In genomic region chr11:69437001-69437875, GRCh38 we compare ENCODE assay signal across 1 cellular context.
TF ChIP-seq lines count a peak whose summit lies in the region.

No MANE protein-coding gene starts in this region.

TF ChIP-seq in HepG2, 621 proteins besides CTCF, POLR2A, EP300 and RAD21 (continued from another document and continues in another):
- TF ChIP-seq, protein P1, sequence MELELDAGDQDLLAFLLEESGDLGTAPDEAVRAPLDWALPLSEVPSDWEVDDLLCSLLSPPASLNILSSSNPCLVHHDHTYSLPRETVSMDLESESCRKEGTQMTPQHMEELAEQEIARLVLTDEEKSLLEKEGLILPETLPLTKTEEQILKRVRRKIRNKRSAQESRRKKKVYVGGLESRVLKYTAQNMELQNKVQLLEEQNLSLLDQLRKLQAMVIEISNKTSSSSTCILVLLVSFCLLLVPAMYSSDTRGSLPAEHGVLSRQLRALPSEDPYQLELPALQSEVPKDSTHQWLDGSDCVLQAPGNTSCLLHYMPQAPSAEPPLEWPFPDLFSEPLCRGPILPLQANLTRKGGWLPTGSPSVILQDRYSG (CRISPR knock-in tag; IDR thresholded peaks at IDR 0.05): no peak
- TF ChIP-seq ZNF784 (CRISPR knock-in tag; IDR thresholded peaks at IDR 0.05; ENCODE audit: borderline replicate concordance): no peak
- TF ChIP-seq ZNF331 (CRISPR knock-in tag; IDR thresholded peaks at IDR 0.05): no peak
- TF ChIP-seq, protein P2, sequence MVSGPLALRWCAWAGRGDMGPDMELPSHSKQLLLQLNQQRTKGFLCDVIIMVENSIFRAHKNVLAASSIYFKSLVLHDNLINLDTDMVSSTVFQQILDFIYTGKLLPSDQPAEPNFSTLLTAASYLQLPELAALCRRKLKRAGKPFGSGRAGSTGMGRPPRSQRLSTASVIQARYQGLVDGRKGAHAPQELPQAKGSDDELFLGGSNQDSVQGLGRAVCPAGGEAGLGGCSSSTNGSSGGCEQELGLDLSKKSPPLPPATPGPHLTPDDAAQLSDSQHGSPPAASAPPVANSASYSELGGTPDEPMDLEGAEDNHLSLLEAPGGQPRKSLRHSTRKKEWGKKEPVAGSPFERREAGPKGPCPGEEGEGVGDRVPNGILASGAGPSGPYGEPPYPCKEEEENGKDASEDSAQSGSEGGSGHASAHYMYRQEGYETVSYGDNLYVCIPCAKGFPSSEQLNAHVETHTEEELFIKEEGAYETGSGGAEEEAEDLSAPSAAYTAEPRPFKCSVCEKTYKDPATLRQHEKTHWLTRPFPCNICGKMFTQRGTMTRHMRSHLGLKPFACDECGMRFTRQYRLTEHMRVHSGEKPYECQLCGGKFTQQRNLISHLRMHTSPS (CRISPR knock-in tag; IDR thresholded peaks at IDR 0.05; ENCODE audit: low read depth): peak; percentile 91
- TF ChIP-seq ZFP62 (CRISPR knock-in tag; IDR thresholded peaks at IDR 0.05): no peak
- no peak for TF ChIP-seq YEATS2 (CRISPR knock-in tag; IDR thresholded peaks at IDR 0.05; ENCODE audit: borderline replicate concordance)
- no peak for TF ChIP-seq ZNF253 (CRISPR knock-in tag; IDR thresholded peaks at IDR 0.05; ENCODE audit: borderline replicate concordance)
- no peak for TF ChIP-seq EZH2 (conservative IDR thresholded peaks at IDR 0.05; ENCODE audit: low read depth, low read length)
- 0 out of 2 replicates have a peak, but pooled peaks have one; percentile 17 for TF ChIP-seq ZMYM2 (CRISPR knock-in tag; IDR thresholded peaks at IDR 0.05)
- TF ChIP-seq FOXO1 (CRISPR knock-in tag; IDR thresholded peaks at IDR 0.05): no peak; the same call in 1 of the 2 replicates
- peak; percentile 66; the same call in 1 of the 2 replicates for TF ChIP-seq ZBTB38 (CRISPR knock-in tag; IDR thresholded peaks at IDR 0.05)
- TF ChIP-seq EEA1 (CRISPR knock-in tag; IDR thresholded peaks at IDR 0.05; ENCODE audit: borderline replicate concordance): no peak
- TF ChIP-seq ZNF496 (CRISPR knock-in tag; IDR thresholded peaks at IDR 0.05; ENCODE audit: insufficient replicate concordance): no peak
- TF ChIP-seq, protein P3, sequence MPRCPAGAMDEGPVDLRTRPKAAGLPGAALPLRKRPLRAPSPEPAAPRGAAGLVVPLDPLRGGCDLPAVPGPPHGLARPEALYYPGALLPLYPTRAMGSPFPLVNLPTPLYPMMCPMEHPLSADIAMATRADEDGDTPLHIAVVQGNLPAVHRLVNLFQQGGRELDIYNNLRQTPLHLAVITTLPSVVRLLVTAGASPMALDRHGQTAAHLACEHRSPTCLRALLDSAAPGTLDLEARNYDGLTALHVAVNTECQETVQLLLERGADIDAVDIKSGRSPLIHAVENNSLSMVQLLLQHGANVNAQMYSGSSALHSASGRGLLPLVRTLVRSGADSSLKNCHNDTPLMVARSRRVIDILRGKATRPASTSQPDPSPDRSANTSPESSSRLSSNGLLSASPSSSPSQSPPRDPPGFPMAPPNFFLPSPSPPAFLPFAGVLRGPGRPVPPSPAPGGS (CRISPR knock-in tag; IDR thresholded peaks at IDR 0.05): 0 out of 2 replicates have a peak, but pooled peaks have one; percentile 27
- no peak for TF ChIP-seq XBP1 (CRISPR knock-in tag; IDR thresholded peaks at IDR 0.05)
- TF ChIP-seq DNMT1 (CRISPR knock-in tag; IDR thresholded peaks at IDR 0.05): no peak
- no peak for TF ChIP-seq ERF (CRISPR knock-in tag; IDR thresholded peaks at IDR 0.05)
- TF ChIP-seq ZNF30 (CRISPR knock-in tag; IDR thresholded peaks at IDR 0.05): no peak
- 0 out of 2 replicates have a peak, but pooled peaks have one; percentile 42 for TF ChIP-seq DR1 (CRISPR knock-in tag; IDR thresholded peaks at IDR 0.05)
- peak; percentile 89; the same call in 1 of the 2 replicates for TF ChIP-seq ZNF788 (CRISPR knock-in tag; IDR thresholded peaks at IDR 0.05; ENCODE audit: borderline replicate concordance)
- TF ChIP-seq NCOA5 (CRISPR knock-in tag; IDR thresholded peaks at IDR 0.05): no peak
- peak; percentile 45; the same call in 1 of the 2 replicates for TF ChIP-seq ZBTB7B (CRISPR knock-in tag; IDR thresholded peaks at IDR 0.05)
- no peak for TF ChIP-seq ZNF512 (CRISPR knock-in tag; IDR thresholded peaks at IDR 0.05)
- no peak for TF ChIP-seq GPN1 (CRISPR knock-in tag; IDR thresholded peaks at IDR 0.05; ENCODE audit: borderline replicate concordance)
- TF ChIP-seq ZNF12 (CRISPR knock-in tag; IDR thresholded peaks at IDR 0.05): peak; percentile 59
- no peak for TF ChIP-seq ZNF564 (CRISPR knock-in tag; IDR thresholded peaks at IDR 0.05)
- TF ChIP-seq ZNF704 (CRISPR knock-in tag; IDR thresholded peaks at IDR 0.05; ENCODE audit: borderline replicate concordance): no peak
- no peak for TF ChIP-seq NCOA1 (CRISPR knock-in tag; IDR thresholded peaks at IDR 0.05)
- TF ChIP-seq PPARG (CRISPR knock-in tag; conservative IDR thresholded peaks at IDR 0.05): no peak
- TF ChIP-seq TBP (CRISPR knock-in tag; IDR thresholded peaks at IDR 0.05): no peak
- TF ChIP-seq SP5 (CRISPR knock-in tag; IDR thresholded peaks at IDR 0.05; ENCODE audit: borderline replicate concordance, low read depth): peak; percentile 51
- peak; percentile 98 for TF ChIP-seq BHLHE40 (IDR thresholded peaks at IDR 0.05; ENCODE audit: low read length)
- TF ChIP-seq HES4 (CRISPR knock-in tag; IDR thresholded peaks at IDR 0.05; ENCODE audit: borderline replicate concordance): no peak
- TF ChIP-seq, protein P4, sequence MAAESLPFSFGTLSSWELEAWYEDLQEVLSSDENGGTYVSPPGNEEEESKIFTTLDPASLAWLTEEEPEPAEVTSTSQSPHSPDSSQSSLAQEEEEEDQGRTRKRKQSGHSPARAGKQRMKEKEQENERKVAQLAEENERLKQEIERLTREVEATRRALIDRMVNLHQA (CRISPR knock-in tag; IDR thresholded peaks at IDR 0.05): no peak
- TF ChIP-seq ZFP82 (CRISPR knock-in tag; IDR thresholded peaks at IDR 0.05; ENCODE audit: borderline replicate concordance): no peak
- TF ChIP-seq ZNF441 (CRISPR knock-in tag; IDR thresholded peaks at IDR 0.05; ENCODE audit: borderline replicate concordance): no peak
- TF ChIP-seq, protein P5, sequence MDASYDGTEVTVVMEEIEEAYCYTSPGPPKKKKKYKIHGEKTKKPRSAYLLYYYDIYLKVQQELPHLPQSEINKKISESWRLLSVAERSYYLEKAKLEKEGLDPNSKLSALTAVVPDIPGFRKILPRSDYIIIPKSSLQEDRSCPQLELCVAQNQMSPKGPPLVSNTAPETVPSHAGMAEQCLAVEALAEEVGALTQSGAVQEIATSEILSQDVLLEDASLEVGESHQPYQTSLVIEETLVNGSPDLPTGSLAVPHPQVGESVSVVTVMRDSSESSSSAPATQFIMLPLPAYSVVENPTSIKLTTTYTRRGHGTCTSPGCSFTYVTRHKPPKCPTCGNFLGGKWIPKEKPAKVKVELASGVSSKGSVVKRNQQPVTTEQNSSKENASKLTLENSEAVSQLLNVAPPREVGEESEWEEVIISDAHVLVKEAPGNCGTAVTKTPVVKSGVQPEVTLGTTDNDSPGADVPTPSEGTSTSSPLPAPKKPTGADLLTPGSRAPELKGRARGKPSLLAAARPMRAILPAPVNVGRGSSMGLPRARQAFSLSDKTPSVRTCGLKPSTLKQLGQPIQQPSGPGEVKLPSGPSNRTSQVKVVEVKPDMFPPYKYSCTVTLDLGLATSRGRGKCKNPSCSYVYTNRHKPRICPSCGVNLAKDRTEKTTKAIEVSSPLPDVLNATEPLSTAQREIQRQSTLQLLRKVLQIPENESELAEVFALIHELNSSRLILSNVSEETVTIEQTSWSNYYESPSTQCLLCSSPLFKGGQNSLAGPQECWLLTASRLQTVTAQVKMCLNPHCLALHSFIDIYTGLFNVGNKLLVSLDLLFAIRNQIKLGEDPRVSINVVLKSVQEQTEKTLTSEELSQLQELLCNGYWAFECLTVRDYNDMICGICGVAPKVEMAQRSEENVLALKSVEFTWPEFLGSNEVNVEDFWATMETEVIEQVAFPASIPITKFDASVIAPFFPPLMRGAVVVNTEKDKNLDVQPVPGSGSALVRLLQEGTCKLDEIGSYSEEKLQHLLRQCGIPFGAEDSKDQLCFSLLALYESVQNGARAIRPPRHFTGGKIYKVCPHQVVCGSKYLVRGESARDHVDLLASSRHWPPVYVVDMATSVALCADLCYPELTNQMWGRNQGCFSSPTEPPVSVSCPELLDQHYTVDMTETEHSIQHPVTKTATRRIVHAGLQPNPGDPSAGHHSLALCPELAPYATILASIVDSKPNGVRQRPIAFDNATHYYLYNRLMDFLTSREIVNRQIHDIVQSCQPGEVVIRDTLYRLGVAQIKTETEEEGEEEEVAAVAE (CRISPR knock-in tag; IDR thresholded peaks at IDR 0.05; ENCODE audit: borderline replicate concordance): no peak
- no peak for TF ChIP-seq ZBTB44 (CRISPR knock-in tag; IDR thresholded peaks at IDR 0.05)
- TF ChIP-seq FIP1L1 (IDR thresholded peaks at IDR 0.05; ENCODE audit: borderline replicate concordance, insufficient read depth, low read depth, low read length): no peak
- TF ChIP-seq FOXA1 (IDR thresholded peaks at IDR 0.05): no peak
- peak; percentile 81 for TF ChIP-seq FOXA1 (CRISPR knock-in tag; IDR thresholded peaks at IDR 0.05)
- TF ChIP-seq CBX2 (IDR thresholded peaks at IDR 0.05; ENCODE audit: low read depth, low read length): no peak
- no peak for TF ChIP-seq CBX2 (CRISPR knock-in tag; IDR thresholded peaks at IDR 0.05; ENCODE audit: low read depth)
- TF ChIP-seq AGO2 (optimal IDR thresholded peaks at IDR 0.05; ENCODE audit: low read depth, low read length): no peak
- TF ChIP-seq EHMT2 (IDR thresholded peaks at IDR 0.05; ENCODE audit: borderline replicate concordance, low read depth, low read length): no peak
- no peak for TF ChIP-seq AGO1 (IDR thresholded peaks at IDR 0.05; ENCODE audit: low read depth, low read length, poor library complexity, severe bottlenecking)
- TF ChIP-seq ISX (CRISPR knock-in tag; conservative IDR thresholded peaks at IDR 0.05): no peak
- no peak for TF ChIP-seq ETV6 (CRISPR knock-in tag; conservative IDR thresholded peaks at IDR 0.05)
- peak; percentile 66; the same call in 1 of the 2 replicates for TF ChIP-seq RARA (CRISPR knock-in tag; IDR thresholded peaks at IDR 0.05)
- TF ChIP-seq, protein P6, sequence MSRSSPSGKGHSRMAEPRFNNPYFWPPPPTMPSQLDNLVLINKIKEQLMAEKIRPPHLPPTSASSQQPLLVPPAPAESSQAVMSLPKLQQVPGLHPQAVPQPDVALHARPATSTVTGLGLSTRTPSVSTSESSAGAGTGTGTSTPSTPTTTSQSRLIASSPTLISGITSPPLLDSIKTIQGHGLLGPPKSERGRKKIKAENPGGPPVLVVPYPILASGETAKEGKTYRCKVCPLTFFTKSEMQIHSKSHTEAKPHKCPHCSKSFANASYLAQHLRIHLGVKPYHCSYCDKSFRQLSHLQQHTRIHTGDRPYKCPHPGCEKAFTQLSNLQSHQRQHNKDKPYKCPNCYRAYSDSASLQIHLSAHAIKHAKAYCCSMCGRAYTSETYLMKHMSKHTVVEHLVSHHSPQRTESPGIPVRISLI (CRISPR knock-in tag; IDR thresholded peaks at IDR 0.05; ENCODE audit: borderline replicate concordance): no peak
- TF ChIP-seq HHEX (CRISPR knock-in tag; IDR thresholded peaks at IDR 0.05): no peak
- TF ChIP-seq ZNF484 (CRISPR knock-in tag; IDR thresholded peaks at IDR 0.05; ENCODE audit: borderline replicate concordance, low read depth): no peak
- TF ChIP-seq SKI (IDR thresholded peaks at IDR 0.05; ENCODE audit: partially characterized antibody): peak; percentile 75
- no peak for TF ChIP-seq ZNF674 (CRISPR knock-in tag; IDR thresholded peaks at IDR 0.05; ENCODE audit: low read depth)
- TF ChIP-seq KMT2B (CRISPR knock-in tag; IDR thresholded peaks at IDR 0.05): no peak
- TF ChIP-seq REXO4 (CRISPR knock-in tag; IDR thresholded peaks at IDR 0.05; ENCODE audit: borderline replicate concordance): no peak
- TF ChIP-seq ZNF580 (CRISPR knock-in tag; IDR thresholded peaks at IDR 0.05; ENCODE audit: borderline replicate concordance, low read depth): peak; percentile 39; the same call in 1 of the 2 replicates
- no peak for TF ChIP-seq ZMYM4 (CRISPR knock-in tag; IDR thresholded peaks at IDR 0.05)
- TF ChIP-seq ZNF224 (CRISPR knock-in tag; IDR thresholded peaks at IDR 0.05): no peak
- no peak for TF ChIP-seq TP53 (CRISPR knock-in tag; conservative IDR thresholded peaks at IDR 0.05)
- no peak for TF ChIP-seq ZKSCAN1 (IDR thresholded peaks at IDR 0.05; ENCODE audit: low read length)
